Comparison of ENCODE assay signal across 1 cellular context in the genomic region with DNA sequence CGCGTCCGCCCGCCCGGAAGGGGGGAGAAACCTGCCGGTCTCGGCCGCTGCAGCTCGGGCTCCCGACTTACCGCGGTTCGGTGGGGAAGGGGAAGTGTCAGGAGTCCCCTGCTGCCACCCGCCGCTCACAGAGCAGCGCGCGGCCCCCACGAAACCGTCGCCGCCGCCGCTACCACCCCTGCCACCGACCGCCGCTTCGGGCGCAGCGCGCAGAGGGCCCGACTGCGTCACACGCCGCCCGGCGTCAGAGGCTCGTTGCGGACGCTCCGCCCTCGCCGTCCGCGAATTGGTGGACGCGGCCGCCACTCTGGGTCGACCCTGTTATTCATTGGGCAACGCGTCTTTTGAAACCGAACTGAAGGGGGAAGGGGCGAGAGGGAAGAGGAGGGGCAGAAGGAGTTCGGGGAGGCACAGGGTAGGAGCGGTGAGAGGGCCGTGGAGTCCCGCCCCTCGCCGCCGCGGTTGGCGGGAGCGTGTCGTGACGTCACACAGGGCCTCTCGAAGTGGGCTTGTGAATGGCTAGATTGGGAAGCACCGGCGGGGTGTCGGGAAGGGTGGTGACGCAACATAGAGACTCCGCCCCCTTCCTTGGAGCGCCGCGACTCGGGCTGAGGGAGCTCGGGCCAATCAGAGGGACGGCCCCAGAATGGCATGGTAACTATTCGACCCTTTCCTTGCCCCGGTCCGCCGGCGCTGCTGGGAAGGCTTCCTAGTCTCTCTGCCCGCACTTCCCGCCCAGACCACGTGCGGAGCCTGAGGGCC.
TF ChIP-seq lines count a peak whose summit lies in the region.

NUP98 (minus strand) TSS at position 226 of the 762 bp plus-strand sequence. CDS start 15,437 bp downstream, outside the sequence.

TF ChIP-seq in K562, 482 proteins besides CTCF, POLR2A, EP300 and RAD21 (continued from another document and continues in another):
- TF ChIP-seq AFF1 (IDR thresholded peaks at IDR 0.05; ENCODE audit: low read depth in 1 of 2, partially characterized antibody in 2 of 2) (no peak), SP1 (CRISPR knock-in tag; IDR thresholded peaks at IDR 0.05) (peak; percentile 99), OTX1 (CRISPR knock-in tag; IDR thresholded peaks at IDR 0.05) (peak; percentile 43; the same call in 1 of the 2 replicates), PRDM10 (IDR thresholded peaks at IDR 0.05; ENCODE audit: partially characterized antibody) (peak; percentile 39), HCFC1 (IDR thresholded peaks at IDR 0.05; ENCODE audit: low read depth, low read length) (peak; percentile 32), CTBP1 (IDR thresholded peaks at IDR 0.05; ENCODE audit: borderline replicate concordance) (peak; percentile 91), CSDE1 (IDR thresholded peaks at IDR 0.05) (peak in 1 of 2 experiments; percentile 79; a peak in 2 of 4 replicates), NR2C2 (CRISPR knock-in tag; IDR thresholded peaks at IDR 0.05) (no peak; the same call in 1 of the 2 replicates), NR2C2 (tag; IDR thresholded peaks at IDR 0.05) (peak; percentile 77; the same call in 1 of the 2 replicates), CREM (IDR thresholded peaks at IDR 0.05; ENCODE audit: low read depth) (peak; percentile 96), GATAD2B (IDR thresholded peaks at IDR 0.05; ENCODE audit: borderline replicate concordance) (peak; percentile 74; the same call in 1 of the 2 replicates), HDAC2 (IDR thresholded peaks at IDR 0.05) (no peak), MYC (IDR thresholded peaks at IDR 0.05; ENCODE audit: low read depth, low read length) (peak; percentile 95), MYC (CRISPR knock-in tag; IDR thresholded peaks at IDR 0.05; ENCODE audit: borderline replicate concordance, low read depth) (no peak), MAZ (CRISPR knock-in tag; conservative IDR thresholded peaks at IDR 0.05 in 1 of 2, IDR thresholded peaks at IDR 0.05 in 1 of 2) (peak; percentile 91 to 96), ZNF764 (CRISPR knock-in tag; IDR thresholded peaks at IDR 0.05; ENCODE audit: low read depth) (no peak), HDAC1 (IDR thresholded peaks at IDR 0.05) (peak in 1 of 2 experiments; percentile 79; a peak in 2 of 4 replicates), ZFX (CRISPR knock-in tag; IDR thresholded peaks at IDR 0.05) (peak; percentile 98), CGGBP1 (CRISPR knock-in tag; IDR thresholded peaks at IDR 0.05) (peak; percentile 71; the same call in 1 of the 2 replicates), ZNF3 (CRISPR knock-in tag; IDR thresholded peaks at IDR 0.05) (no peak), CREB3L1 (IDR thresholded peaks at IDR 0.05; ENCODE audit: borderline replicate concordance, low read depth) (peak; percentile 76), FOS (IDR thresholded peaks at IDR 0.05; ENCODE audit: extremely low read depth, insufficient read length) (peak; percentile 89), ETS1 (conservative IDR thresholded peaks at IDR 0.05; ENCODE audit: control insufficient read depth, low read depth, low read length) (0 out of 2 replicates have a peak, but pooled peaks have one; percentile 2), ZNF282 (CRISPR knock-in tag; IDR thresholded peaks at IDR 0.05) (peak; percentile 62; the same call in 1 of the 2 replicates), ATF4 (CRISPR knock-in tag; IDR thresholded peaks at IDR 0.05) (peak; percentile 53; the same call in 1 of the 2 replicates), U2AF1 (optimal IDR thresholded peaks at IDR 0.05; ENCODE audit: low read depth, low read length) (peak; percentile 87), NBN (IDR thresholded peaks at IDR 0.05; ENCODE audit: low read depth) (peak; percentile 100), E2F6 (IDR thresholded peaks at IDR 0.05; ENCODE audit: borderline replicate concordance in 1 of 2, extremely low read depth in 1 of 2, insufficient read depth in 1 of 2, insufficient read length in 1 of 2, low read depth in 1 of 2, low read length in 1 of 2, poor library complexity in 1 of 2, severe bottlenecking in 1 of 2) (peak; percentile 95 to 97), TFAP4 (CRISPR knock-in tag; IDR thresholded peaks at IDR 0.05; ENCODE audit: borderline replicate concordance) (peak; percentile 75; the same call in 1 of the 2 replicates)
- TF ChIP-seq, protein P1, sequence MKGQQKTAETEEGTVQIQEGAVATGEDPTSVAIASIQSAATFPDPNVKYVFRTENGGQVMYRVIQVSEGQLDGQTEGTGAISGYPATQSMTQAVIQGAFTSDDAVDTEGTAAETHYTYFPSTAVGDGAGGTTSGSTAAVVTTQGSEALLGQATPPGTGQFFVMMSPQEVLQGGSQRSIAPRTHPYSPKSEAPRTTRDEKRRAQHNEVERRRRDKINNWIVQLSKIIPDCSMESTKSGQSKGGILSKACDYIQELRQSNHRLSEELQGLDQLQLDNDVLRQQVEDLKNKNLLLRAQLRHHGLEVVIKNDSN (CRISPR knock-in tag; IDR thresholded peaks at IDR 0.05), result peak; percentile 75; the same call in 1 of the 2 replicates
- TF ChIP-seq, protein P2, sequence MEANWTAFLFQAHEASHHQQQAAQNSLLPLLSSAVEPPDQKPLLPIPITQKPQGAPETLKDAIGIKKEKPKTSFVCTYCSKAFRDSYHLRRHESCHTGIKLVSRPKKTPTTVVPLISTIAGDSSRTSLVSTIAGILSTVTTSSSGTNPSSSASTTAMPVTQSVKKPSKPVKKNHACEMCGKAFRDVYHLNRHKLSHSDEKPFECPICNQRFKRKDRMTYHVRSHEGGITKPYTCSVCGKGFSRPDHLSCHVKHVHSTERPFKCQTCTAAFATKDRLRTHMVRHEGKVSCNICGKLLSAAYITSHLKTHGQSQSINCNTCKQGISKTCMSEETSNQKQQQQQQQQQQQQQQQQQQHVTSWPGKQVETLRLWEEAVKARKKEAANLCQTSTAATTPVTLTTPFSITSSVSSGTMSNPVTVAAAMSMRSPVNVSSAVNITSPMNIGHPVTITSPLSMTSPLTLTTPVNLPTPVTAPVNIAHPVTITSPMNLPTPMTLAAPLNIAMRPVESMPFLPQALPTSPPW (CRISPR knock-in tag; IDR thresholded peaks at IDR 0.05), result peak; percentile 99
- TF ChIP-seq, protein P3, sequence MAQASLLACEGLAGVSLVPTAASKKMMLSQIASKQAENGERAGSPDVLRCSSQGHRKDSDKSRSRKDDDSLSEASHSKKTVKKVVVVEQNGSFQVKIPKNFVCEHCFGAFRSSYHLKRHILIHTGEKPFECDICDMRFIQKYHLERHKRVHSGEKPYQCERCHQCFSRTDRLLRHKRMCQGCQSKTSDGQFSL (CRISPR knock-in tag; IDR thresholded peaks at IDR 0.05), result 0 out of 2 replicates have a peak, but pooled peaks have one; percentile 19
- TF ChIP-seq, protein P3 (tag; IDR thresholded peaks at IDR 0.05), result no peak
- TF ChIP-seq, protein P4, sequence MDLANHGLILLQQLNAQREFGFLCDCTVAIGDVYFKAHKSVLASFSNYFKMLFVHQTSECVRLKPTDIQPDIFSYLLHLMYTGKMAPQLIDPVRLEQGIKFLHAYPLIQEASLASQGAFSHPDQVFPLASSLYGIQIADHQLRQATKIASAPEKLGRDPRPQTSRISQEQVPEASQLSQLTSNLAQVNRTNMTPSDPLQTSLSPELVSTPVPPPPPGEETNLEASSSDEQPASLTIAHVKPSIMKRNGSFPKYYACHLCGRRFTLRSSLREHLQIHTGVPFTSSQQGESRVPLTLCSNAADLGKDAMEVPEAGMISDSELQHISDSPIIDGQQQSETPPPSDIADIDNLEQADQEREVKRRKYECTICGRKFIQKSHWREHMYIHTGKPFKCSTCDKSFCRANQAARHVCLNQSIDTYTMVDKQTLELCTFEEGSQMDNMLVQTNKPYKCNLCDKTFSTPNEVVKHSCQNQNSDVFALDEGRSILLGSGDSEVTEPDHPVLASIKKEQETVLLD (IDR thresholded peaks at IDR 0.05), result 0 out of 2 replicates have a peak, but pooled peaks have one; percentile 71
